17 cellular contexts compared by ENCODE assay signal in the genomic region with DNA sequence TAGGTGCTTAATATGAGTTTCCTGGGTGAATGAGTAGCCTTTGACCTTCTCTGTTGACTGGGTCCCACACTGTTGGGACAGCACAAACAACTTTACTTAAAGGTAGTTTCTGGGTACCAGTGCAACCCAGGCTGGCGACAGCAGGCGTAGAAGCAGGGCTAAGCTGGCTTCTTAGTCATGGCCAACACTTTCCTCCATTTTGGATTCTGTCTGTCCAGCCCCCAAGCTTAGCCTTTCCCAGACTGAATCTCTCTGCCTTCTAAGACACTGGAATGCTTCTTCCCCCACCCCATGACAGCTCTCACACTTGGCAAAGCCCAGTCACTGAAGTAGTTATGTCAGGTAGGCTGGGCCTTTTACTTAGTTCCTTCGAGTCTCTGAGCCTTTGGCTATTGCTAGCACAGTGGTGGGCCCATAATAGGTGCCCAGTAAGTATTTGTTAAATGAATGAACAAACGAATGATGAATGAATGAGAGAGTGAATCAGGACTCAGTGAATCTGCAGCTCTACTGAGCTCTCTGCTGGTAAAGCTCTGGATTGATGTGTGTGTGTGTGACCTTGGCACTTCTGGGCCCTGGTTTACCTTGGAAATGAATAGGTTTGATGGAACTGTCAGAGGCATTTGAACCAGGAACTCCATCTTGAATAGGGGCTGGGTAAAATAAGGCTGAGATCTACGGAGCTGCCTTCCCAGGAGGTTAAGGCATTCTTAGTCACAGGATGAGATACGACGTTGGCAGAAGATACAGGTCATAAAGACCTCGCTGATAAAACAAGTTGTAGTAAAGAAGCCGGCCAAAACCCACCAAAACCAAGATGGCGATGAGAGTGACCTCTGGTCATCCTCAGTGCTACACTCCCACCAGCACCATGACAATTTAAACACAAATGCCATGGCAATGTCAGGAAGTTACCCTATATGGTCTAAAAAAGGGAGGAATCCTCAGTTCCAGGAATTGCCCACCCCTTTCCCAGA. TPM values are rescaled to one million over a fixed set of nuclear protein-coding genes. Genes with fewer than 3 reads are reported as not detected.
DNase-seq lines count a peak whose midpoint lies in the region; ATAC-seq, FAIRE-seq and TF ChIP-seq lines count a peak whose summit lies in the region.
"Had no signal": no experiment of that assay in that cellular context is flagged by ENCODE, and none has a peak within 500 bp of the region (broad histone marks: within the 10 kb centered on the region; RNA-seq: fewer than 3 reads in every experiment).

No MANE protein-coding gene starts in this region.

- peak overlapping the region; percentile 55 for H2BK120ac ChIP-seq in H1 (replicated peaks; ENCODE audit: low read depth, low read length)

- H3K4me1 ChIP-seq in DOHH2 (ENCODE audit: control insufficient read depth, low read length): peaks cover 100% of the 10 kb centered on the region
- H3K4me1 ChIP-seq in OCI-LY7 (ENCODE audit: insufficient read depth, low read length, poor library complexity, severe bottlenecking): peaks cover 100% of the 10 kb centered on the region
- peaks cover 17 to 43% (median 18%) of the 10 kb centered on the region in 4 experiments for H3K4me1 ChIP-seq in H1 (replicated peaks in 1 of 4; ENCODE audit: control insufficient read depth in 3 of 4, insufficient read depth in 4 of 4, low read length in 3 of 4)
- peaks cover 4% of the 10 kb centered on the region for H3K4me1 ChIP-seq in osteoblast (ENCODE audit: insufficient read depth, low read length)

- no peak for FAIRE-seq in H1 (lab: Jason Lieb, UNC)

- H3K4me2 ChIP-seq in DOHH2 (ENCODE audit: low read length) (peak overlapping the region; percentile 75), OCI-LY7 (ENCODE audit: low read length) (peak overlapping the region; percentile 88), H1 (ENCODE audit: insufficient read depth in 1 of 2, low read depth in 2 of 2, low read length in 2 of 2) (peak overlapping the region in 1 of 2 experiments; percentile 32; a peak in 1 of 4 replicates), osteoblast (ENCODE audit: insufficient read depth, low read length) (no peak overlapping the region)
- H3K4me2 ChIP-seq: smooth muscle cell had no signal

- H3K56ac ChIP-seq in H1 (replicated peaks; ENCODE audit: insufficient read length, low read depth, low read length): no peak overlapping the region

- CTCF ChIA-PET in OCI-LY7 (lab: Charles Lee; ENCODE audit: unreplicated experiment): interaction anchor here (0.6 to 1.3 kb wide), 3 partner anchors 20 to 153 kb away, joined by 3 to 5 read pairs (median 3); no protein-coding TSS in a partner anchor
- CTCF ChIA-PET in H1 (lab: Charles Lee; ENCODE audit: partially characterized antibody): interaction anchor here (0.8 to 8.0 kb wide), 7 partner anchors 26 to 42 kb away, joined by 3 to 89 read pairs (median 7); no protein-coding TSS in a partner anchor

- H4K91ac ChIP-seq in H1 (replicated peaks; ENCODE audit: insufficient read length, low read length): peak overlapping the region; percentile 98

- H3K9ac ChIP-seq in H1 (replicated peaks in 1 of 4; ENCODE audit: extremely low read depth in 1 of 4, low read depth in 3 of 4, low read length in 3 of 4): peak overlapping the region in 1 of 4 experiments; percentile 28; a peak in 1 of 7 replicates

- intact Hi-C loops in OCI-LY7 (cut with micrococcal nuclease; ENCODE audit: unreplicated experiment): no loop called here

- H3K4me3 ChIP-seq in DOHH2 (ENCODE audit: low read length) (peak overlapping the region; percentile 0; the same call in 1 of the 2 replicates), OCI-LY7 (ENCODE audit: low read depth, low read length, poor library complexity, severe bottlenecking) (no peak overlapping the region), H1 (ENCODE audit: extremely low read depth in 1 of 4, insufficient read depth in 2 of 4, low read depth in 3 of 4, low read length in 4 of 4) (no peak overlapping the region), osteoblast (ENCODE audit: insufficient read depth, low read length) (no peak overlapping the region)
- H3K4me3 ChIP-seq: MG63, smooth muscle cell, transverse colon had no signal

- H4K8ac ChIP-seq in H1 (ENCODE audit: extremely low read depth, insufficient read depth, low read length): no peak overlapping the region

- peak overlapping the region; percentile 18 for H4K5ac ChIP-seq in H1 (ENCODE audit: insufficient read length, low read depth, low read length)

- TF ChIP-seq POLR2A in H1 (IDR thresholded peaks at IDR 0.05; ENCODE audit: control extremely low read depth in 1 of 2, low read depth in 2 of 2, low read length in 2 of 2): no peak

- H2BK20ac ChIP-seq in H1 (ENCODE audit: low read length): peak overlapping the region; percentile 96

- no peak overlapping the region for H2AFZ ChIP-seq in OCI-LY7 (ENCODE audit: low read length)
- H2AFZ ChIP-seq in H1 (ENCODE audit: low read length): no peak overlapping the region
- peak overlapping the region; percentile 4 for H2AFZ ChIP-seq in osteoblast (ENCODE audit: low read length)

- peak overlapping the region; percentile 99 for H2BK12ac ChIP-seq in H1 (ENCODE audit: low read depth, low read length)

- no peaks in the 10 kb centered on the region for H3K79me1 ChIP-seq in H1 (ENCODE audit: low read depth, low read length)

- peak overlapping the region; percentile 89 for H2BK15ac ChIP-seq in H1 (ENCODE audit: low read length)

- H2AK5ac ChIP-seq in H1 (ENCODE audit: low read depth, low read length): peak overlapping the region; percentile 97; the same call in 1 of the 2 replicates

- no peak for TF ChIP-seq EP300 in H1 (IDR thresholded peaks at IDR 0.05; ENCODE audit: borderline replicate concordance in 1 of 2, low read depth in 2 of 2, low read length in 2 of 2)

- H3K23me2 ChIP-seq in H1 (ENCODE audit: low read depth, low read length): no peaks in the 10 kb centered on the region

- H3K18ac ChIP-seq in H1 (ENCODE audit: extremely low read depth, low read length): peak overlapping the region; percentile 91

- H3K4ac ChIP-seq in H1 (replicated peaks; ENCODE audit: insufficient read length, low read depth, low read length): peak overlapping the region; percentile 47

- H2BK5ac ChIP-seq in H1 (ENCODE audit: low read depth, low read length): peak overlapping the region; percentile 99; the same call in 1 of the 2 replicates

- no peaks in the 10 kb centered on the region for H3K27me3 ChIP-seq in DOHH2 (ENCODE audit: control insufficient read depth, low read length)
- no peaks in the 10 kb centered on the region; a peak in 1 of 7 replicates for H3K27me3 ChIP-seq in H1 (replicated peaks in 1 of 4; ENCODE audit: control insufficient read depth in 3 of 4, extremely low read depth in 1 of 4, insufficient read depth in 3 of 4, low read length in 3 of 4)
- no peaks in the 10 kb centered on the region for H3K27me3 ChIP-seq in osteoblast (ENCODE audit: insufficient read depth, low read length)
- H3K27me3 ChIP-seq: MG63, transverse colon had no signal

- peaks cover 75% of the 10 kb centered on the region for H3F3A ChIP-seq in DOHH2 (ENCODE audit: control insufficient read depth, insufficient read depth)

- H3K14ac ChIP-seq in H1 (ENCODE audit: insufficient read length): no peak overlapping the region

- no TSS peak for BruUV-seq in OCI-LY7 (replicated peaks; lab: Mats Ljungman, UMichigan)

- TF ChIP-seq CTCF in DOHH2 (IDR thresholded peaks at IDR 0.05; ENCODE audit: low read depth, low read length, poor library complexity, severe bottlenecking) (no peak), OCI-LY7 (conservative IDR thresholded peaks at IDR 0.05; ENCODE audit: low read length) (no peak; the same call in 1 of the 2 replicates), H1 (IDR thresholded peaks at IDR 0.05; ENCODE audit: control extremely low read depth in 1 of 3, insufficient read depth in 1 of 3, low read depth in 1 of 3, low read length in 3 of 3) (no peak), osteoblast (IDR thresholded peaks at IDR 0.05; ENCODE audit: extremely low read depth, low read depth, low read length) (no peak)

- H3K27ac ChIP-seq in DOHH2 (ENCODE audit: low read depth, low read length) (peak overlapping the region; percentile 94), OCI-LY7 (ENCODE audit: low read depth, low read length, poor library complexity, severe bottlenecking) (peak overlapping the region; percentile 94), H1 (ENCODE audit: low read depth, low read length) (0 out of 2 replicates have a peak overlapping the region, but pooled peaks have one; percentile 18), osteoblast (ENCODE audit: low read depth, low read length) (no peak overlapping the region)
- H3K27ac ChIP-seq: transverse colon had no signal

- H3K36me3 ChIP-seq in DOHH2 (ENCODE audit: control insufficient read depth, low read length) (peaks cover 8% of the 10 kb centered on the region; the same call in 1 of the 2 replicates), OCI-LY7 (ENCODE audit: insufficient read depth, low read length) (no peaks in the 10 kb centered on the region), H1 (ENCODE audit: control insufficient read depth in 2 of 4, insufficient read depth in 4 of 4, low read length in 3 of 4) (no peaks in the 10 kb centered on the region), osteoblast (ENCODE audit: insufficient read depth, low read length) (no peaks in the 10 kb centered on the region)
- H3K36me3 ChIP-seq: MG63, transverse colon had no signal

- ATAC-seq in GM21381 (IDR thresholded peaks at IDR 0.05; ENCODE audit: unreplicated experiment): no peak
- no peak for ATAC-seq in GM21528 (IDR thresholded peaks at IDR 0.05; ENCODE audit: low FRiP score, unreplicated experiment)
- ATAC-seq: activated T-cell treated with anti-CD3 and anti-CD28 coated beads, Interleukin-2, amount 50 U/mL, for 4 hours; effector memory CD8-positive, alpha-beta T cell; left cardiac atrium had no signal

- peaks cover 4% of the 10 kb centered on the region for H3K79me2 ChIP-seq in DOHH2 (ENCODE audit: control insufficient read depth, low read length)
- H3K79me2 ChIP-seq in OCI-LY7 (ENCODE audit: insufficient read depth, low read depth, low read length): peaks cover 15% of the 10 kb centered on the region; the same call in 1 of the 2 replicates
- H3K79me2 ChIP-seq in H1 (ENCODE audit: control insufficient read depth in 1 of 2, insufficient read depth in 2 of 2, low read length in 2 of 2): no peaks in the 10 kb centered on the region
- no peaks in the 10 kb centered on the region for H3K79me2 ChIP-seq in osteoblast (ENCODE audit: insufficient read depth, low read length)

- WGBS in H1 (ENCODE audit: extremely low coverage in 1 of 2, insufficient coverage in 1 of 2, insufficient read length in 1 of 2, insufficient replicate concordance in 2 of 2, low coverage in 1 of 2, low lambda C conversion rate in 2 of 2, missing lambda C conversion rate in 1 of 2), 2 experiments: 89% methylated on average over 10 of the region's 10 CpGs; no CpG with 5 or more reads in 1 of the 2 experiments

- TF ChIP-seq RAD21 in H1 (IDR thresholded peaks at IDR 0.05 in 1 of 2, conservative IDR thresholded peaks at IDR 0.05 in 1 of 2; ENCODE audit: low read depth in 2 of 2, low read length in 2 of 2): no peak

- H3K9me2 ChIP-seq in DOHH2 (replicated peaks; ENCODE audit: control insufficient read depth, low read length) (no peaks in the 10 kb centered on the region), OCI-LY7 (ENCODE audit: insufficient read depth, low read length) (no peaks in the 10 kb centered on the region)

- no peaks in the 10 kb centered on the region for H4K20me1 ChIP-seq in DOHH2 (ENCODE audit: control insufficient read depth, insufficient read depth, low read depth, low read length)
- no peaks in the 10 kb centered on the region for H4K20me1 ChIP-seq in OCI-LY7 (ENCODE audit: insufficient read depth, low read length)
- H4K20me1 ChIP-seq in H1 (replicated peaks in 1 of 2; ENCODE audit: control insufficient read depth in 1 of 2, insufficient read depth in 2 of 2, low read length in 2 of 2): no peaks in the 10 kb centered on the region
- no peaks in the 10 kb centered on the region for H4K20me1 ChIP-seq in osteoblast (ENCODE audit: insufficient read depth, low read length)

- H3K9me3 ChIP-seq in DOHH2 (ENCODE audit: control insufficient read depth, insufficient read depth, low read length) (no peaks in the 10 kb centered on the region), OCI-LY7 (ENCODE audit: low read length) (no peaks in the 10 kb centered on the region), H1 (ENCODE audit: insufficient read depth in 2 of 2, low read depth in 1 of 2, low read length in 1 of 2) (no peaks in the 10 kb centered on the region), osteoblast (ENCODE audit: low read depth, low read length) (no peaks in the 10 kb centered on the region)
- H3K9me3 ChIP-seq: MG63, transverse colon had no signal

- POLR2A ChIA-PET in OCI-LY7 (lab: Charles Lee): interaction anchor here (0.6 to 13.7 kb wide), 12 partner anchors 11 to 70 kb away, joined by 3 to 186 read pairs (median 8); a partner anchor contains a TSS
- POLR2A ChIA-PET in H1 (lab: Charles Lee; ENCODE audit: partially characterized antibody): interaction anchor here (0.8 to 26.0 kb wide), 7 partner anchors 9 to 64 kb away, joined by 3 to 547 read pairs (median 5); a partner anchor contains a TSS

- DNase-seq in OCI-LY7 (ENCODE audit: low spot score) (no peak), H1 (ENCODE audit: low read depth in 1 of 2, low spot score in 2 of 2) (no peak), osteoblast (ENCODE audit: insufficient read length, low spot score, missing footprints) (no peak), D341Med (ENCODE audit: low spot score) (no peak)
- DNase-seq: activated CD4-positive, alpha-beta T cell treated with anti-CD3 and anti-CD28 coated beads, Interleukin-2, amount 10 ng/mL, durations not matched to agents 24 days and 14 days; activated T-cell treated with anti-CD3 and anti-CD28 coated beads, Interleukin-2, amount 50 U/mL, for 4 hours; effector memory CD8-positive, alpha-beta T cell; EL; hippocampal formation; left cardiac atrium; MG63; NCI-H2029; transverse colon had no signal

- H3K23ac ChIP-seq in H1 (ENCODE audit: insufficient read length): no peak overlapping the region

RNA-seq across cellular contexts. Expression of a gene that starts 37.4 kb away (rescaled TPM):
- total RNA-seq in OCI-LY7 (2014; rRNA removed; shearing (Covaris generic)): 1,286 and 1,658 TPM in 2 replicates
- total RNA-seq in OCI-LY7 (2022) (621 and 629 TPM in 2 replicates), osteoblast (177 and 240 TPM in 2 replicates)
- total RNA-seq in H1 (2021; fragmentation: NEBNext Ultra II Directional; extraction: Animal tissue kit (Norgen Biotek cat#: 25700)): 240 and 252 TPM in 2 replicates
- polyA plus RNA-seq in H1 (2011; rRNA removed): 304 and 490 TPM in 2 replicates
- polyA plus RNA-seq in H1 (2011; cell fraction: cytosol; rRNA removed): 310 TPM
- 192 TPM for polyA plus RNA-seq in H1 (2011; cell fraction: nucleus; rRNA removed)
- polyA plus RNA-seq in H1 (2012, experiment 1 of 2): 135 to 194 TPM (median 157 TPM) in 4 replicates
- 300 TPM for polyA plus RNA-seq in H1 (2012, experiment 2 of 2)
- polyA plus RNA-seq in H1 (2013, experiment 1 of 2): 260 TPM
- polyA plus RNA-seq in H1 (2013, experiment 2 of 2): 250 TPM
- 30.4 and 61.8 TPM in 2 replicates for polyA minus RNA-seq in H1 (2011; rRNA and poly(A)+ RNA removed)
- 97.4 TPM for polyA minus RNA-seq in H1 (2011; cell fraction: cytosol; rRNA and poly(A)+ RNA removed)
- polyA minus RNA-seq in H1 (2011; cell fraction: nucleus; rRNA and poly(A)+ RNA removed): 104 TPM
